ENCODE assay signal across 10 cellular contexts in genomic region chr17:49616546-49617205, GRCh38. TPM values are rescaled to one million over a fixed set of nuclear protein-coding genes. Genes with fewer than 3 reads are reported as not detected.
A peak's percentile ranks its signal among the peaks of the same experiment; 100 is the strongest.
DNase-seq lines count a peak whose midpoint lies in the region; ATAC-seq and TF ChIP-seq lines count a peak whose summit lies in the region.
"Had no signal": no experiment of that assay in that cellular context is flagged by ENCODE, and none has a peak within 500 bp of the region (broad histone marks: within the 10 kb centered on the region; RNA-seq: fewer than 3 reads in every experiment).

No MANE protein-coding gene starts in this region.

- intact Hi-C loops in head of caudate nucleus (cut with DNase I) (no loop called here), posterior cingulate gyrus (cut with DNase I) (loop anchor here (5.0 to 10.0 kb wide), 2 partner anchors 39 to 58 kb away; partner anchors contain the start of genes NXPH3 and SPOP), PC-9 (cut with micrococcal nuclease; ENCODE audit: unreplicated experiment) (no loop called here)

- no peaks in the 10 kb centered on the region for H3K9me2 ChIP-seq in PC-9 (ENCODE audit: insufficient read depth)

- H3K4me2 ChIP-seq in PC-9 = no peak overlapping the region

- no peak for TF ChIP-seq CTCF in BE2C (IDR thresholded peaks at IDR 0.05; ENCODE audit: low read depth, low read length)
- no peak for TF ChIP-seq CTCF in PC-9 (conservative IDR thresholded peaks at IDR 0.05)

- H2AFZ ChIP-seq in PC-9 = no peak overlapping the region

- peaks cover 44% of the 10 kb centered on the region for H3K36me3 Mint-ChIP-seq in CD4-positive, CD25-positive, alpha-beta regulatory T cell
- peaks cover 48% of the 10 kb centered on the region for H3K36me3 Mint-ChIP-seq in activated naive CD4-positive, alpha-beta T cell treated with anti-CD3 and anti-CD28 coated beads, Interleukin-2, amount 10 ng/mL, durations not matched to agents 7 days and 5 days

- H3K4me3 Mint-ChIP-seq in CD4-positive, CD25-positive, alpha-beta regulatory T cell = peak overlapping the region in 1 of 4 donors; percentile 43
- no peak overlapping the region for H3K4me3 Mint-ChIP-seq in activated naive CD4-positive, alpha-beta T cell treated with anti-CD3 and anti-CD28 coated beads, Interleukin-2, amount 10 ng/mL, durations not matched to agents 7 days and 5 days
- H3K4me3 Mint-ChIP-seq: mesothelial cell of epicardium had no signal

- peaks cover 66% of the 10 kb centered on the region for H3K36me3 ChIP-seq in CD4-positive, CD25-positive, alpha-beta regulatory T cell (ENCODE audit: control insufficient read depth, insufficient read depth, low read length)
- H3K36me3 ChIP-seq in BE2C (peaks cover 42% of the 10 kb centered on the region), PC-9 (ENCODE audit: low read depth) (peaks cover 33% of the 10 kb centered on the region)

- no peaks in the 10 kb centered on the region for H3K27me3 Mint-ChIP-seq in CD4-positive, CD25-positive, alpha-beta regulatory T cell
- H3K27me3 Mint-ChIP-seq in activated naive CD4-positive, alpha-beta T cell treated with anti-CD3 and anti-CD28 coated beads, Interleukin-2, amount 10 ng/mL, durations not matched to agents 7 days and 5 days = no peaks in the 10 kb centered on the region

- no peak overlapping the region for H3K4me3 ChIP-seq in CD4-positive, CD25-positive, alpha-beta regulatory T cell (ENCODE audit: low read depth, low read length)
- H3K4me3 ChIP-seq in BE2C (ENCODE audit: low read depth, low read length) (no peak overlapping the region), PC-9 (no peak overlapping the region)

- no peaks in the 10 kb centered on the region for H3K9me3 ChIP-seq in CD4-positive, CD25-positive, alpha-beta regulatory T cell (ENCODE audit: control insufficient read depth in 2 of 2, low read length in 2 of 2)
- H3K9me3 ChIP-seq in BE2C (no peaks in the 10 kb centered on the region), PC-9 (ENCODE audit: insufficient read depth, low read depth) (no peaks in the 10 kb centered on the region)

- no TSS peak for BruUV-seq in PC-9 (replicated peaks; lab: Mats Ljungman, UMichigan)

- H3K27me3 ChIP-seq in CD4-positive, CD25-positive, alpha-beta regulatory T cell (ENCODE audit: control insufficient read depth, insufficient read depth, low read length) = no peaks in the 10 kb centered on the region
- H3K27me3 ChIP-seq in BE2C (no peaks in the 10 kb centered on the region), PC-9 (ENCODE audit: insufficient read depth, low read depth) (no peaks in the 10 kb centered on the region)

- CTCF ChIA-PET in activated naive CD4-positive, alpha-beta T cell treated with anti-CD3 and anti-CD28 coated beads, Interleukin-2, amount 10 ng/mL, durations not matched to agents 7 days and 5 days (lab: Charles Lee) = no interaction called here
- CTCF ChIA-PET in PC-9 (lab: Charles Lee) = no interaction called here

- POLR2A ChIA-PET in PC-9 (lab: Charles Lee; ENCODE audit: unreplicated experiment) = no interaction called here

- peaks cover 10% of the 10 kb centered on the region; the same call in 1 of the 2 replicates for H4K20me1 ChIP-seq in PC-9 (ENCODE audit: insufficient read depth)

- H3K27ac ChIP-seq in CD4-positive, CD25-positive, alpha-beta regulatory T cell (ENCODE audit: insufficient read depth, low read length, poor library complexity, severe bottlenecking) = no peak overlapping the region
- H3K27ac ChIP-seq in PC-9 = no peak overlapping the region

- H3K27ac Mint-ChIP-seq in CD4-positive, CD25-positive, alpha-beta regulatory T cell = peak overlapping the region; percentile 62 to 92 (median 76)
- no peak overlapping the region for H3K27ac Mint-ChIP-seq in activated naive CD4-positive, alpha-beta T cell treated with anti-CD3 and anti-CD28 coated beads, Interleukin-2, amount 10 ng/mL, durations not matched to agents 7 days and 5 days
- H3K27ac Mint-ChIP-seq: mesothelial cell of epicardium had no signal

- DNase-seq in CD4-positive, CD25-positive, alpha-beta regulatory T cell = no peak
- DNase-seq in UCSD-AML1 (lab: John Stamatoyannopoulos, UW; ENCODE audit: unreplicated experiment) (peak; percentile 19), head of caudate nucleus (peak in 26 of 42 donors; percentile 17 to 74 (median 39)), posterior cingulate gyrus (peak in 7 of 10 donors; percentile 30 to 91 (median 51)), BE2C (no peak), PC-9 (no peak)
- no peak for DNase-seq in activated naive CD4-positive, alpha-beta T cell treated with anti-CD3 and anti-CD28 coated beads, Interleukin-2, amount 10 ng/mL, durations not matched to agents 7 days and 5 days

- no peak for ATAC-seq in CD4-positive, CD25-positive, alpha-beta regulatory T cell (ENCODE audit: low read depth in 2 of 2)
- ATAC-seq in GM18867 (IDR thresholded peaks at IDR 0.05; ENCODE audit: unreplicated experiment) = no peak

- peaks cover 23 to 44% (median 36%) of the 10 kb centered on the region in 4 donors for H3K4me1 Mint-ChIP-seq in CD4-positive, CD25-positive, alpha-beta regulatory T cell
- peaks cover 13% of the 10 kb centered on the region for H3K4me1 Mint-ChIP-seq in activated naive CD4-positive, alpha-beta T cell treated with anti-CD3 and anti-CD28 coated beads, Interleukin-2, amount 10 ng/mL, durations not matched to agents 7 days and 5 days
- H3K4me1 Mint-ChIP-seq: mesothelial cell of epicardium had no signal

- no peaks in the 10 kb centered on the region for H3K9me3 Mint-ChIP-seq in CD4-positive, CD25-positive, alpha-beta regulatory T cell
- no peaks in the 10 kb centered on the region for H3K9me3 Mint-ChIP-seq in activated naive CD4-positive, alpha-beta T cell treated with anti-CD3 and anti-CD28 coated beads, Interleukin-2, amount 10 ng/mL, durations not matched to agents 7 days and 5 days
- H3K9me3 Mint-ChIP-seq: mesothelial cell of epicardium had no signal

- peaks cover 10% of the 10 kb centered on the region for H3K4me1 ChIP-seq in CD4-positive, CD25-positive, alpha-beta regulatory T cell (ENCODE audit: control insufficient read depth, insufficient read depth, low read length, poor library complexity, severe bottlenecking)
- H3K4me1 ChIP-seq in BE2C (no peaks in the 10 kb centered on the region), PC-9 (replicated peaks; ENCODE audit: insufficient read depth) (no peaks in the 10 kb centered on the region)

- H3F3A ChIP-seq in PC-9 (ENCODE audit: insufficient read depth, low read depth) = no peaks in the 10 kb centered on the region

- H3K79me2 ChIP-seq in PC-9 (ENCODE audit: low read depth) = no peaks in the 10 kb centered on the region

RNA-seq across cellular contexts. Expression of gene NXPH3, which starts 41.0 kb away (rescaled TPM):
- total RNA-seq in CD4-positive, CD25-positive, alpha-beta regulatory T cell = not detected
- not detected for polyA plus RNA-seq in CD4-positive, CD25-positive, alpha-beta regulatory T cell
- polyA plus RNA-seq in BE2C (2012; ENCODE audit: insufficient read depth, insufficient read length, low read depth) = not detected
- total RNA-seq in PC-9 (2021) = not detected in 2 replicates
- total RNA-seq: Daoy had no signal

Comparison
In these comparisons a context has a peak if more than half of its experiments do, and no peak if none do; other contexts are left out.
1. DNase-seq: peak in UCSD-AML1 (single experiment), head of caudate nucleus (26 of 42) and posterior cingulate gyrus (7 of 10); none in CD4-positive, CD25-positive, alpha-beta regulatory T cell (0 of 3), BE2C (single experiment), activated naive CD4-positive, alpha-beta T cell treated with anti-CD3 and anti-CD28 coated beads, Interleukin-2, amount 10 ng/mL, durations not matched to agents 7 days and 5 days (single experiment) and PC-9 (0 of 2).